In genomic region chr17:57578608-57578990, GRCh38 we compare ENCODE assay signal across 10 cellular contexts.
DNase-seq lines count a peak whose midpoint lies in the region; ATAC-seq and TF ChIP-seq lines count a peak whose summit lies in the region.
"Had no signal": no experiment of that assay in that cellular context is flagged by ENCODE, and none has a peak within 500 bp of the region (broad histone marks: within the 10 kb centered on the region; RNA-seq: fewer than 3 reads in every experiment).

No MANE protein-coding gene starts in this region.

- TF ChIP-seq POLR2A in lower leg skin (IDR thresholded peaks at IDR 0.05), result no peak

- no peaks in the 10 kb centered on the region for H3K27me3 Mint-ChIP-seq in central memory CD8-positive, alpha-beta T cell

- intact Hi-C loops in lower leg skin (cut with DNase I; ENCODE audit: low total_unique reads), result no loop called here

- H3K27ac Mint-ChIP-seq in central memory CD8-positive, alpha-beta T cell (ENCODE audit: low read depth), result peak overlapping the region; percentile 82
- H3K27ac Mint-ChIP-seq: natural killer cell treated with Interleukin-12 subunit alpha and Interleukin-12 subunit beta and Interleukin-15 and Interleukin-18, amount 100 ng/mL, for 72 hours had no signal

- H3K36me3 ChIP-seq in osteoblast (ENCODE audit: insufficient read depth, low read length), result no peaks in the 10 kb centered on the region
- no peaks in the 10 kb centered on the region for H3K36me3 ChIP-seq in brain microvascular endothelial cell (replicated peaks)

- DNase-seq in GM10266 (ENCODE audit: extremely low spot score) (peak; percentile 47), NCI-H1694 (lab: John Stamatoyannopoulos, UW) (peak; percentile 91), osteoblast (ENCODE audit: insufficient read length, low spot score, missing footprints) (no peak), lower leg skin (ENCODE audit: low spot score in 2 of 2) (no peak), iPS-NIHi11 (ENCODE audit: low spot score) (no peak), AG08396 (ENCODE audit: low spot score) (no peak), brain microvascular endothelial cell (no peak)
- DNase-seq in central memory CD8-positive, alpha-beta T cell (ENCODE audit: low spot score in 2 of 2), result no peak
- DNase-seq: SIG-M5 had no signal

- H3K9me3 Mint-ChIP-seq in central memory CD8-positive, alpha-beta T cell, result no peaks in the 10 kb centered on the region
- H3K9me3 Mint-ChIP-seq: natural killer cell treated with Interleukin-12 subunit alpha and Interleukin-12 subunit beta and Interleukin-15 and Interleukin-18, amount 100 ng/mL, for 72 hours had no signal

- H3K27me3 ChIP-seq in osteoblast (ENCODE audit: insufficient read depth, low read length) (no peaks in the 10 kb centered on the region), brain microvascular endothelial cell (replicated peaks) (no peaks in the 10 kb centered on the region)

- peaks cover 3% of the 10 kb centered on the region for H4K20me1 ChIP-seq in osteoblast (ENCODE audit: insufficient read depth, low read length)

- H3K4me2 ChIP-seq in osteoblast (ENCODE audit: insufficient read depth, low read length), result peak overlapping the region; percentile 85

- no peaks in the 10 kb centered on the region for H3K9me3 ChIP-seq in osteoblast (ENCODE audit: low read depth, low read length)

- H3K4me1 ChIP-seq in osteoblast (ENCODE audit: insufficient read depth, low read length), result peaks cover 9% of the 10 kb centered on the region

- H3K79me2 ChIP-seq in osteoblast (ENCODE audit: insufficient read depth, low read length), result no peaks in the 10 kb centered on the region

- H2AFZ ChIP-seq in osteoblast (ENCODE audit: low read length), result peak overlapping the region; percentile 78

- H3K27ac ChIP-seq in osteoblast (ENCODE audit: low read depth, low read length) (no peak overlapping the region), brain microvascular endothelial cell (no peak overlapping the region)

- H3K36me3 Mint-ChIP-seq in central memory CD8-positive, alpha-beta T cell (ENCODE audit: insufficient read depth), result peaks cover 3% of the 10 kb centered on the region
- H3K36me3 Mint-ChIP-seq: natural killer cell treated with Interleukin-12 subunit alpha and Interleukin-12 subunit beta and Interleukin-15 and Interleukin-18, amount 100 ng/mL, for 72 hours had no signal

- H3K4me3 Mint-ChIP-seq in central memory CD8-positive, alpha-beta T cell, result no peak overlapping the region
- H3K4me3 Mint-ChIP-seq: natural killer cell treated with Interleukin-12 subunit alpha and Interleukin-12 subunit beta and Interleukin-15 and Interleukin-18, amount 100 ng/mL, for 72 hours had no signal

- ATAC-seq in central memory CD8-positive, alpha-beta T cell (replicated peaks; ENCODE audit: extremely low read depth, poor library complexity, severe bottlenecking), result no peak
- ATAC-seq: natural killer cell treated with Interleukin-12 subunit alpha and Interleukin-12 subunit beta and Interleukin-15 and Interleukin-18, amount 100 ng/mL, for 72 hours had no signal

- H3K4me3 ChIP-seq in osteoblast (ENCODE audit: insufficient read depth, low read length) (peak overlapping the region; percentile 60), lower leg skin (ENCODE audit: low read depth, poor library complexity, severe bottlenecking) (no peak overlapping the region), brain microvascular endothelial cell (ENCODE audit: low read depth, low read length) (no peak overlapping the region)

- WGBS in lower leg skin, 2 donors, result 66 to 77% methylated on average over 4 of the region's 4 CpGs

- TF ChIP-seq CTCF in GM10266 (IDR thresholded peaks at IDR 0.05; ENCODE audit: control insufficient read depth, insufficient read depth, low read depth, missing control alignments) (no peak), osteoblast (IDR thresholded peaks at IDR 0.05; ENCODE audit: extremely low read depth, low read depth, low read length) (no peak), lower leg skin (IDR thresholded peaks at IDR 0.05) (no peak), brain microvascular endothelial cell (IDR thresholded peaks at IDR 0.05; ENCODE audit: low read depth, low read length, missing control alignments) (no peak)

- in situ Hi-C loops in brain microvascular endothelial cell (cut with HindIII; ENCODE audit: low pct_ligation_motif_present, low sequenced_read_pairs), result no loop called here

- H3K4me1 Mint-ChIP-seq in central memory CD8-positive, alpha-beta T cell, result peaks cover 16% of the 10 kb centered on the region

Comparison
In these comparisons a context has a peak if more than half of its experiments do, and no peak if none do; other contexts are left out.
1. DNase-seq: peak in GM10266 (single experiment) and NCI-H1694 (single experiment); none in central memory CD8-positive, alpha-beta T cell (0 of 2), osteoblast (single experiment), lower leg skin (0 of 2), iPS-NIHi11 (single experiment), AG08396 (single experiment) and brain microvascular endothelial cell (single experiment).